Comparison of ENCODE assay signal across 8 cellular contexts in the genomic region with DNA sequence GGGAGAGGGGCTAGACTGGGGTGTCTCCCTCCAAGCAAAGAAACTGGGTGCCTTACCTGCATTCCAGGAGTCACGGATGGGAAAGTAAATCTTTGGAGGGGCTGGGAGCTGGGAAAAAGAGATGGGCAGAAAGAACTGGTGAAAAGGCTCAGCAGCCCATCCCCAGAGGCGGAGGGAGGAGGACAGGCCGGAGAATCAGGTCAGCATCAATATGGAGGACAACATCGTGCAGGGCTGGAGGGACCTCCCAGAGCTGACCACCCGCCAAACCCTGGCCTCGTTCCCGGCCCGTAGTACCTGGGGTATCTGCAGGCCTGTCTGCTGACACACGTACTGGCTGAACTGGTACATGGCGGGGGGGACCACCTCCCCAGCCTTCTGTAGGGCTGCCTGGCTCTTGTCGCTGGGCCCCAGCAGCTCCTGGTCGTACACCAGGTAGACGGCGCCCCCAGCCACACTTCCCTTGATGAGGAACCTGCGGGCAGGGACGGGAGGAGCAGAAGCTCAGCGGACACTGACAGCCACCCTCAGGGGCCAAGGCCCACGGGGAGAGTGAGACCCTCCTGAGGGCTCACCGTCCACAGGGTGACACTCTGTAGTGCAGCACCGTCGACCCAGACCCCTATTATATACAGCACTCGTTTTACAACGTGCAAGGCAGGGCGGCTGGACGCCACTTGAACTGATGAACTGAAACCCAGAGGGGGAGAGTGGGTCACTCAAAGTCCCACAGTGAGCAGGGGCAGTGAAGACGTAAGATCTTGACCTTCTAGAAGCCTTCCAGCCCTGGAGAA. TPM values are rescaled to one million over a fixed set of nuclear protein-coding genes. Genes with fewer than 3 reads are reported as not detected.
DNase-seq lines count a peak whose midpoint lies in the region; ATAC-seq and TF ChIP-seq lines count a peak whose summit lies in the region.

No MANE protein-coding gene starts in this region.

- H3K36me3 ChIP-seq in skeletal muscle satellite cell (ENCODE audit: insufficient read depth, low read length): peaks cover 7% of the 10 kb centered on the region

- peak overlapping the region; percentile 99 for H3K4me2 ChIP-seq in skeletal muscle satellite cell (ENCODE audit: low read length)

- H3K4me1 ChIP-seq in foreskin keratinocyte (no peaks in the 10 kb centered on the region), skeletal muscle satellite cell (ENCODE audit: control insufficient read depth, insufficient read depth, low read length) (peaks cover 20% of the 10 kb centered on the region)

- DNase-seq in H4 (ENCODE audit: low spot score) (peak; percentile 2), foreskin keratinocyte (no peak), foreskin melanocyte (no peak), A172 (ENCODE audit: low spot score) (no peak)
- no peak for DNase-seq in stimulated activated CD4-positive, alpha-beta T cell treated with anti-CD3 and anti-CD28 coated beads, Interleukin-2, amount 100 ng/mL, for 24 hours
- DNase-seq in effector CD4-positive, alpha-beta T cell: no peak

- no peak for TF ChIP-seq CTCF in VCaP (conservative IDR thresholded peaks at IDR 0.05)
- no peak for TF ChIP-seq CTCF in foreskin keratinocyte (conservative IDR thresholded peaks at IDR 0.05)

- no peaks in the 10 kb centered on the region for H3K9me3 ChIP-seq in skeletal muscle satellite cell (replicated peaks; ENCODE audit: low read length)

- peak overlapping the region; percentile 73 for H3K27ac ChIP-seq in VCaP
- H3K27ac ChIP-seq in foreskin keratinocyte: peak overlapping the region; percentile 35

- no peaks in the 10 kb centered on the region for H3K27me3 ChIP-seq in foreskin keratinocyte
- H3K27me3 ChIP-seq in skeletal muscle satellite cell (ENCODE audit: control insufficient read depth, insufficient read depth, low read length): no peaks in the 10 kb centered on the region

- peak overlapping the region; percentile 94 for H3K9ac ChIP-seq in skeletal muscle satellite cell (ENCODE audit: low read depth, low read length)

- no peak for ATAC-seq in foreskin keratinocyte

- peak overlapping the region; percentile 95 for H3K4me3 ChIP-seq in skeletal muscle satellite cell (ENCODE audit: low read length)

RNA-seq across cellular contexts. Expression of gene MICOS13, which starts 0.8 kb away (rescaled TPM):
- 38.1 and 52.7 TPM in 2 replicates for total RNA-seq in H4 (2014; rRNA removed; shearing (Covaris generic))
- 89.2 and 94.0 TPM in 2 replicates for total RNA-seq in foreskin keratinocyte
- polyA plus RNA-seq in foreskin keratinocyte: 142 and 152 TPM in 2 replicates
- total RNA-seq in skeletal muscle satellite cell (2012; rRNA removed): 43.9 and 52.6 TPM in 2 replicates
- total RNA-seq in A172 (2014; rRNA removed; shearing (Covaris generic)): 49.6 and 81.0 TPM in 2 replicates

RNA-seq across cellular contexts. Expression of gene HSD11B1L, which starts 1.3 kb away (rescaled TPM):
- total RNA-seq in H4 (2014; rRNA removed; shearing (Covaris generic)): 2.4 and 4.9 TPM in 2 replicates
- total RNA-seq in foreskin keratinocyte: 4.6 and 5.9 TPM in 2 replicates
- polyA plus RNA-seq in foreskin keratinocyte: 7.4 and 8.8 TPM in 2 replicates
- total RNA-seq in skeletal muscle satellite cell (2012; rRNA removed): 3.3 and 7.4 TPM in 2 replicates
- 24.1 and 58.4 TPM in 2 replicates for total RNA-seq in A172 (2014; rRNA removed; shearing (Covaris generic))

RNA-seq across cellular contexts. Expression of gene RPL36, which starts 10.6 kb away (rescaled TPM):
- total RNA-seq in H4 (2014; rRNA removed; shearing (Covaris generic)): 933 and 1,282 TPM in 2 replicates
- 1,346 and 1,361 TPM in 2 replicates for total RNA-seq in foreskin keratinocyte
- 2,000 and 2,267 TPM in 2 replicates for polyA plus RNA-seq in foreskin keratinocyte
- total RNA-seq in skeletal muscle satellite cell (2012; rRNA removed): 301 and 432 TPM in 2 replicates
- total RNA-seq in A172 (2014; rRNA removed; shearing (Covaris generic)): 782 and 864 TPM in 2 replicates

RNA-seq across cellular contexts. Expression of gene LONP1, which starts 40.5 kb away (rescaled TPM):
- 49.1 and 81.4 TPM in 2 replicates for total RNA-seq in H4 (2014; rRNA removed; shearing (Covaris generic))
- total RNA-seq in foreskin keratinocyte: 64.2 and 69.6 TPM in 2 replicates
- 55.6 and 67.1 TPM in 2 replicates for polyA plus RNA-seq in foreskin keratinocyte
- 98.5 and 121 TPM in 2 replicates for total RNA-seq in skeletal muscle satellite cell (2012; rRNA removed)
- 120 and 153 TPM in 2 replicates for total RNA-seq in A172 (2014; rRNA removed; shearing (Covaris generic))

RNA-seq across cellular contexts. Expression of gene CATSPERD, which starts 41.0 kb away (rescaled TPM):
- total RNA-seq in H4 (2014; rRNA removed; shearing (Covaris generic)): not detected in 2 replicates
- not detected in 2 replicates for total RNA-seq in foreskin keratinocyte
- polyA plus RNA-seq in foreskin keratinocyte: not detected in 2 replicates
- not detected in 2 replicates for total RNA-seq in skeletal muscle satellite cell (2012; rRNA removed)
- not detected in 2 replicates for total RNA-seq in A172 (2014; rRNA removed; shearing (Covaris generic))
